8 cellular contexts compared by ENCODE assay signal in the genomic region with DNA sequence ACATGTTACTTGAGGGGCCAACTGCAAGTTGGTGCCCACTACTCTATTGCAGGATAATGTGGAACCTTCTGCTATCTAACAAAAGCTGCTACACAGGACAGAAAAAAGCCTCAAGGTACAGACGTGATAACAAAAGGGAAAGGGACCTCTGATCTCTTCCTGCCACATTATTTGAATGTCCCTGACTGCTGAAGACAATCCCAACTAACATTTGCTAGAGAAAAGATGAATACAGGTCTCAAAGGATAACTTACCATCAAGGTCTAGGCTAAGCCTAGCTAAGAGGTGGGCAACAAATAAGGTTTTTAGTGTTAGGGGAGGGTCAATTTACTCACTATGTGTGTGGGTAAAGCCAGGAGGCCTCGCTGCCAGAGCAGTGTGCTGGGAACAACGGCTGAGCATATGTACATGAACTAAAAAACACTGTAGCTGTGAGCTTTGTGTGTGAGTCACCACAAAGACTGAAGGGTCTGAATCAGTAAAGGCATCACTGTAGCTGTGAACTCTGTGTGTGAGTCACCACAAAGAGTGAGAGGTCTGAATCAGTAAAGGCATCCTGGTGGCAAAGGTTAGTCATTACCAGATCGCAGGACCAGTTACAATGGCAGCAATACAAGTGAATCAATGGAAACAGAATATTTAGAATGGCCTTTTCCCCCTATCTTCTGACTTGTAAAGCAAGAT.
DNase-seq lines count a peak whose midpoint lies in the region; ATAC-seq and TF ChIP-seq lines count a peak whose summit lies in the region.

No MANE protein-coding gene starts in this region.

- no peaks in the 10 kb centered on the region for H3K9me3 ChIP-seq in heart left ventricle

- intact Hi-C loops in heart left ventricle (cut with DNase I) = no loop called here

- H3K36me3 ChIP-seq in heart left ventricle = no peaks in the 10 kb centered on the region

- no peak overlapping the region for H3K27ac ChIP-seq in heart left ventricle

- H3K4me3 ChIP-seq in AG04449 (ENCODE audit: low read depth, low read length) = no peak overlapping the region
- no peak overlapping the region for H3K4me3 ChIP-seq in heart left ventricle

- CTCF ChIA-PET in AG04449 (lab: Yijun Ruan, JAX) = interaction anchor here (0.8 to 3.8 kb wide), 5 partner anchors 9 to 113 kb away, joined by 3 to 23 read pairs (median 5); a partner anchor contains a TSS

- H3K27me3 ChIP-seq in heart left ventricle = peaks cover 0 to 62% (median 9%) of the 10 kb centered on the region in 9 donors

- H3K4me1 ChIP-seq in heart left ventricle = no peaks in the 10 kb centered on the region

- WGBS in heart left ventricle, 4 donors = 67 to 75% (median 67%) methylated on average over 4 of the region's 4 CpGs

- ATAC-seq in GM21390 (IDR thresholded peaks at IDR 0.05; ENCODE audit: unreplicated experiment) = peak; percentile 98
- ATAC-seq in heart left ventricle = no peak

- POLR2A ChIA-PET in AG04449 (lab: Yijun Ruan, JAX) = no interaction called here

- DNase-seq in AG04449 (ENCODE audit: low read depth, low spot score) = peak; percentile 98
- DNase-seq in Kasumi-1 (lab: John Stamatoyannopoulos, UW) = peak; percentile 74
- DNase-seq in activated T-cell treated with anti-CD3 and anti-CD28 coated beads for 48 hours (ENCODE audit: low read depth) = peak; percentile 42
- peak; percentile 29 for DNase-seq in iPS-NIHi11 (ENCODE audit: low spot score)
- peak; percentile 7 for DNase-seq in stimulated activated CD8-positive, alpha-beta memory T cell treated with anti-CD3 and anti-CD28 coated beads, Interleukin-7, amount 100 ng/mL, for 24 hours (ENCODE audit: low read depth)
- DNase-seq in heart left ventricle = no peak
- DNase-seq in D341Med (ENCODE audit: low spot score) = no peak

- no peak for TF ChIP-seq POLR2A in heart left ventricle (IDR thresholded peaks at IDR 0.05)

- TF ChIP-seq CTCF in AG04449 (IDR thresholded peaks at IDR 0.05; ENCODE audit: insufficient read depth, low read length, missing control alignments) (peak; percentile 35), heart left ventricle (IDR thresholded peaks at IDR 0.05) (no peak)

Comparison
In these comparisons a context has a peak if more than half of its experiments do, and no peak if none do; other contexts are left out.
1. DNase-seq: peak in AG04449 (single experiment), Kasumi-1 (2 of 2), activated T-cell treated with anti-CD3 and anti-CD28 coated beads for 48 hours (single experiment), iPS-NIHi11 (single experiment) and stimulated activated CD8-positive, alpha-beta memory T cell treated with anti-CD3 and anti-CD28 coated beads, Interleukin-7, amount 100 ng/mL, for 24 hours (single experiment); none in heart left ventricle (0 of 5) and D341Med (single experiment).